In the genomic region with DNA sequence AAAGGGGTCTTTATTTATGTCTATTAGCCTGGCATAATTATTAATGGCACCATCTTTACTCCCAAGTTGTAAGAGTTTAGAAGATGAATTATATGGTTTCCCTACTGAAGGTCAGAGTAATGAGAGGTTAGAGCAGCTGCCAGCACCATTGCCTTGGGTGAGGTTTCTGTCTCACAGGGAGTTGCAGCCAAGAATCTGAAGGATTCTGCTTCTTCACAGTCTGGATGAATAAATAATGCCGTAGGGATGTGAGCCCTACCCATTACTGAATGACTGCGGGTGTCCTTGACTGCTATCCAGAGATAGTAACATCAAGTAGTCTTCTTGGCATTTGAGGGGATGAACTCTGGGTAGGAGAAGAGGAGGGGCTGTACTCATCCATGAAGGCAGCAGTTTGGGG, we compare ENCODE assay signal across 25 cellular contexts. TPM values are rescaled to one million over a fixed set of nuclear protein-coding genes. Genes with fewer than 3 reads are reported as not detected.
"Had no signal": no experiment of that assay in that cellular context is flagged by ENCODE, and none has a peak within 500 bp of the region (broad histone marks: within the 10 kb centered on the region; RNA-seq: fewer than 3 reads in every experiment).

No MANE protein-coding gene starts in this region.

- H3K27me3 ChIP-seq: breast epithelium, neutrophil, right atrium auricular region, suprapubic skin had no signal

- H3K4me3 ChIP-seq: breast epithelium, right atrium auricular region, smooth muscle cell, suprapubic skin had no signal

- H3K4me1 Mint-ChIP-seq: activated B cell treated with CpG ODN at 0.5 μM for 24 hours; naive thymus-derived CD8-positive, alpha-beta T cell had no signal

- H3K9me3 Mint-ChIP-seq: activated B cell treated with CpG ODN at 0.5 μM for 24 hours; activated naive CD8-positive, alpha-beta T cell treated with anti-CD3 and anti-CD28 coated beads, Interleukin-2, amount 10 ng/mL, durations not matched to agents 7 days and 5 days; activated T-cell treated with anti-CD3 and anti-CD28 coated beads, Interleukin-2, amount 50 U/mL, for 72 hours; effector memory CD8-positive, alpha-beta T cell; naive thymus-derived CD8-positive, alpha-beta T cell had no signal

- H3K9me3 ChIP-seq: breast epithelium, neutrophil, right atrium auricular region, suprapubic skin had no signal

- H3K4me2 ChIP-seq: smooth muscle cell had no signal

- H3K27ac Mint-ChIP-seq: activated B cell treated with CpG ODN at 0.5 μM for 24 hours; activated CD8-positive, alpha-beta T cell treated with anti-CD3 and anti-CD28 coated beads, Interleukin-2, amount 10 ng/mL, durations not matched to agents 7 days and 5 days; activated naive CD8-positive, alpha-beta T cell treated with anti-CD3 and anti-CD28 coated beads, Interleukin-2, amount 10 ng/mL, durations not matched to agents 7 days and 5 days; activated T-cell treated with anti-CD3 and anti-CD28 coated beads, Interleukin-2, amount 50 U/mL, for 72 hours; effector memory CD8-positive, alpha-beta T cell; naive thymus-derived CD8-positive, alpha-beta T cell; progenitor cell of endocrine pancreas; type B pancreatic cell had no signal

- H3K27me3 Mint-ChIP-seq: activated B cell treated with CpG ODN at 0.5 μM for 24 hours, type B pancreatic cell had no signal

- H3K27ac ChIP-seq: breast epithelium, neutrophil, right atrium auricular region, suprapubic skin had no signal

- DNase-seq: activated B cell treated with CpG ODN at 0.5 μM for 24 hours; activated CD4-positive, alpha-beta T cell treated with anti-CD3 and anti-CD28 coated beads for 48 hours; activated CD8-positive, alpha-beta memory T cell treated with anti-CD3 and anti-CD28 coated beads, Interleukin-2, amount 50 U/mL, for 48 hours; activated CD8-positive, alpha-beta T cell treated with anti-CD3 and anti-CD28 coated beads, Interleukin-2, amount 10 ng/mL, durations not matched to agents 7 days and 5 days; activated naive CD8-positive, alpha-beta T cell treated with anti-CD3 and anti-CD28 coated beads, Interleukin-2, amount 10 ng/mL, durations not matched to agents 7 days and 5 days; activated T-cell treated with anti-CD3 and anti-CD28 coated beads, Interleukin-2, amount 50 U/mL, for 72 hours; aorta; dermis blood vessel endothelial cell; effector memory CD8-positive, alpha-beta T cell; left colon; naive thymus-derived CD8-positive, alpha-beta T cell; stimulated activated CD4-positive, alpha-beta T cell treated with anti-CD3 and anti-CD28 coated beads, Interleukin-4, amount 100 ng/mL, for 4 hours; stimulated activated CD8-positive, alpha-beta memory T cell treated with anti-CD3 and anti-CD28 coated beads, Interleukin-4, amount 100 ng/mL, for 48 hours; stimulated activated naive CD4-positive, alpha-beta T cell treated with Interleukin-2 at 50 U/mL for 16 hours had no signal

- H3K4me1 ChIP-seq: right atrium auricular region, suprapubic skin had no signal

- ATAC-seq: activated CD8-positive, alpha-beta T cell treated with anti-CD3 and anti-CD28 coated beads, Interleukin-2, amount 10 ng/mL, durations not matched to agents 7 days and 5 days; activated T-cell treated with anti-CD3 and anti-CD28 coated beads, Interleukin-2, amount 50 U/mL, for 72 hours; effector memory CD8-positive, alpha-beta T cell; left colon; naive thymus-derived CD8-positive, alpha-beta T cell had no signal

- H3K36me3 ChIP-seq: breast epithelium, neutrophil, right atrium auricular region, suprapubic skin had no signal

- FAIRE-seq: islet of Langerhans had no signal

- H3K36me3 Mint-ChIP-seq: activated naive CD8-positive, alpha-beta T cell treated with anti-CD3 and anti-CD28 coated beads, Interleukin-2, amount 10 ng/mL, durations not matched to agents 7 days and 5 days; naive thymus-derived CD8-positive, alpha-beta T cell; type B pancreatic cell had no signal

- H3K4me3 Mint-ChIP-seq: activated B cell treated with CpG ODN at 0.5 μM for 24 hours; activated CD8-positive, alpha-beta T cell treated with anti-CD3 and anti-CD28 coated beads, Interleukin-2, amount 10 ng/mL, durations not matched to agents 7 days and 5 days; activated naive CD8-positive, alpha-beta T cell treated with anti-CD3 and anti-CD28 coated beads, Interleukin-2, amount 10 ng/mL, durations not matched to agents 7 days and 5 days; activated T-cell treated with anti-CD3 and anti-CD28 coated beads, Interleukin-2, amount 50 U/mL, for 72 hours; effector memory CD8-positive, alpha-beta T cell; naive thymus-derived CD8-positive, alpha-beta T cell; type B pancreatic cell had no signal

RNA-seq across cellular contexts. Expression of a gene that starts 52.8 kb away (rescaled TPM):
- total RNA-seq: activated B cell treated with CpG ODN at 0.5 μM for 24 hours; activated CD8-positive, alpha-beta T cell treated with anti-CD3 and anti-CD28 coated beads, Interleukin-2, amount 10 ng/mL, durations not matched to agents 7 days and 5 days; activated naive CD8-positive, alpha-beta T cell treated with anti-CD3 and anti-CD28 coated beads, Interleukin-2, amount 10 ng/mL, durations not matched to agents 7 days and 5 days; activated T-cell treated with anti-CD3 and anti-CD28 coated beads, Interleukin-2, amount 50 U/mL, for 72 hours; aorta; breast epithelium; chondrocyte; dermis blood vessel endothelial cell; left colon; lung microvascular endothelial cell; naive thymus-derived CD8-positive, alpha-beta T cell; progenitor cell of endocrine pancreas; right atrium auricular region; smooth muscle cell; suprapubic skin; T-helper 2 cell treated with Interferon-gamma antibody and Interleukin-4, amounts not matched to agents 100 ng/mL and 5 ng/mL, for 36 hours had no signal
- polyA plus RNA-seq: aorta, smooth muscle cell had no signal
